ENCODE assay signal across 28 cellular contexts in the genomic region with DNA sequence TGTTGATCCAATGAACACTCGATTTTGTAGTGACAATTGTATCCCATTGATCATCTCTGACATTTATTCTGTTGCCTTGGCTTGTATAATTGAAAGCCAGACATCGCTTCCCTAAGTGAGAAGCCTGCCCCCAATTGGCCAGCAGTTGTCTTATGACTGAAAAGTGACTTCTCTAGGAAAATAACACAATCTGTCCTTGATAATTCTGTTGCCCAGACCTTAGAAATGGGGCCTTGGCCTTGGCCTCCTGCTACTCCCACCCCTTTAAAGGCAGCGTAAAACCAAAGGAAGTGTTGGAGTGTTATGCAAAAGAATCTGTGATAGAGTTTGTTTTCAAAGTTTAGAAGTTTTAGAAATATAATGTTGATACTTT. TPM values are rescaled to one million over a fixed set of nuclear protein-coding genes. Genes with fewer than 3 reads are reported as not detected.
DNase-seq lines count a peak whose midpoint lies in the region; ATAC-seq and TF ChIP-seq lines count a peak whose summit lies in the region.
"Had no signal": no experiment of that assay in that cellular context is flagged by ENCODE, and none has a peak within 500 bp of the region (broad histone marks: within the 10 kb centered on the region; RNA-seq: fewer than 3 reads in every experiment).

No MANE protein-coding gene starts in this region.

- no peaks in the 10 kb centered on the region for H3K36me3 Mint-ChIP-seq in activated CD4-positive, alpha-beta T cell treated with anti-CD3 and anti-CD28 coated beads, Interleukin-2, amount 10 ng/mL, durations not matched to agents 24 days and 14 days (ENCODE audit: low read depth)
- no peaks in the 10 kb centered on the region for H3K36me3 Mint-ChIP-seq in natural killer cell treated with Interleukin-12 subunit alpha and Interleukin-12 subunit beta and Interleukin-15 and Interleukin-18, amount 100 ng/mL, for 72 hours
- H3K36me3 Mint-ChIP-seq in natural killer cell (no peaks in the 10 kb centered on the region), nephron (ENCODE audit: low read depth) (no peaks in the 10 kb centered on the region)

- no peak overlapping the region for H3K4me3 ChIP-seq in uterus
- H3K4me3 ChIP-seq: adrenal gland, colonic mucosa, esophagus muscularis mucosa, lung, prostate gland, SJCRH30, skin epidermis had no signal

- H3K36me3 ChIP-seq in uterus: no peaks in the 10 kb centered on the region
- H3K36me3 ChIP-seq: adrenal gland, brain microvascular endothelial cell, colonic mucosa, prostate gland, SJCRH30 had no signal

- H3K27ac Mint-ChIP-seq in activated CD4-positive, alpha-beta T cell treated with anti-CD3 and anti-CD28 coated beads, Interleukin-2, amount 10 ng/mL, durations not matched to agents 24 days and 14 days: peak overlapping the region; percentile 85
- peak overlapping the region; percentile 27 to 69 for H3K27ac Mint-ChIP-seq in natural killer cell treated with Interleukin-12 subunit alpha and Interleukin-12 subunit beta and Interleukin-15 and Interleukin-18, amount 100 ng/mL, for 72 hours
- peak overlapping the region in 1 of 2 donors; percentile 37 for H3K27ac Mint-ChIP-seq in natural killer cell
- peak overlapping the region in 2 of 3 experiments; percentile 9 to 39 for H3K27ac Mint-ChIP-seq in nephron

- intact Hi-C loops in activated CD4-positive, alpha-beta T cell treated with anti-CD3 and anti-CD28 coated beads, Interleukin-2, amount 10 ng/mL, durations not matched to agents 24 days and 14 days (cut with micrococcal nuclease): no loop called here
- intact Hi-C loops in natural killer cell (cut with micrococcal nuclease) (no loop called here), uterus (cut with DNase I; ENCODE audit: low total_unique reads) (no loop called here)

- peak overlapping the region; percentile 5 to 52 for H3K27ac ChIP-seq in uterus
- H3K27ac ChIP-seq: brain microvascular endothelial cell, colonic mucosa, prostate gland, SJCRH30 had no signal

- no peak for ATAC-seq in natural killer cell treated with Interleukin-12 subunit alpha and Interleukin-12 subunit beta and Interleukin-15 and Interleukin-18, amount 100 ng/mL, for 72 hours
- ATAC-seq in natural killer cell: no peak

- H3K4me1 ChIP-seq in uterus: no peaks in the 10 kb centered on the region
- H3K4me1 ChIP-seq: colonic mucosa, prostate gland, SJCRH30 had no signal

- H3K4me3 Mint-ChIP-seq in activated CD4-positive, alpha-beta T cell treated with anti-CD3 and anti-CD28 coated beads, Interleukin-2, amount 10 ng/mL, durations not matched to agents 24 days and 14 days: peak overlapping the region; percentile 57
- H3K4me3 Mint-ChIP-seq in natural killer cell treated with Interleukin-12 subunit alpha and Interleukin-12 subunit beta and Interleukin-15 and Interleukin-18, amount 100 ng/mL, for 72 hours: peak overlapping the region; percentile 66
- H3K4me3 Mint-ChIP-seq in natural killer cell: no peak overlapping the region
- no peak overlapping the region for H3K4me3 Mint-ChIP-seq in nephron

- no peak for TF ChIP-seq POLR2A in uterus (IDR thresholded peaks at IDR 0.05)

- TF ChIP-seq CTCF in natural killer cell (IDR thresholded peaks at IDR 0.05) (no peak), nephron (IDR thresholded peaks at IDR 0.05; ENCODE audit: unreplicated experiment in 3 of 3) (no peak), uterus (IDR thresholded peaks at IDR 0.05) (no peak)

- DNase-seq in activated CD4-positive, alpha-beta T cell treated with anti-CD3 and anti-CD28 coated beads, Interleukin-2, amount 10 ng/mL, durations not matched to agents 24 days and 14 days: peak; percentile 54
- no peak for DNase-seq in activated CD4-positive, alpha-beta T cell treated with anti-CD3 and anti-CD28 coated beads, Interleukin-2, amount 50 U/mL, for 1 hour
- no peak for DNase-seq in natural killer cell treated with Interleukin-12 subunit alpha and Interleukin-12 subunit beta and Interleukin-15 and Interleukin-18, amount 100 ng/mL, for 72 hours (ENCODE audit: low spot score)
- DNase-seq in natural killer cell (no peak), uterus (no peak), NCI-H1436 treated with DMSO at 0.1 percent for 48 hours (lab: John Stamatoyannopoulos, UW) (no peak), globus pallidus (ENCODE audit: low spot score) (no peak)
- DNase-seq: activated CD4-positive, alpha-beta T cell treated with anti-CD3 and anti-CD28 coated beads for 4 hours; activated CD8-positive, alpha-beta memory T cell treated with anti-CD3 and anti-CD28 coated beads, Interleukin-2, amount 50 U/mL, for 48 hours; activated gamma-delta T cell treated with Interleukin-2 at 50 U/mL for 16 hours; adrenal gland; AML-193; brain microvascular endothelial cell; colonic mucosa; DMS79; GOT3; NCI-H1105 treated with DMSO at 0.1 percent for 48 hours; NCI-H2081; SJCRH30; stimulated activated CD4-positive, alpha-beta T cell treated with anti-CD3 and anti-CD28 coated beads, Interleukin-1b, Interleukin-23, amount 100 ng/mL, for 48 hours; substantia nigra had no signal

- no peaks in the 10 kb centered on the region for H3K9me3 Mint-ChIP-seq in activated CD4-positive, alpha-beta T cell treated with anti-CD3 and anti-CD28 coated beads, Interleukin-2, amount 10 ng/mL, durations not matched to agents 24 days and 14 days
- H3K9me3 Mint-ChIP-seq in natural killer cell treated with Interleukin-12 subunit alpha and Interleukin-12 subunit beta and Interleukin-15 and Interleukin-18, amount 100 ng/mL, for 72 hours: peaks cover 3% of the 10 kb centered on the region
- H3K9me3 Mint-ChIP-seq in natural killer cell: no peaks in the 10 kb centered on the region
- no peaks in the 10 kb centered on the region for H3K9me3 Mint-ChIP-seq in nephron
- H3K9me3 Mint-ChIP-seq: IgD-negative memory B cell had no signal

- H3K9me3 ChIP-seq in uterus: no peaks in the 10 kb centered on the region
- H3K9me3 ChIP-seq: adrenal gland, colonic mucosa, esophagus muscularis mucosa, prostate gland, SJCRH30 had no signal

- H3K27me3 Mint-ChIP-seq in activated CD4-positive, alpha-beta T cell treated with anti-CD3 and anti-CD28 coated beads, Interleukin-2, amount 10 ng/mL, durations not matched to agents 24 days and 14 days: no peaks in the 10 kb centered on the region
- no peaks in the 10 kb centered on the region for H3K27me3 Mint-ChIP-seq in natural killer cell treated with Interleukin-12 subunit alpha and Interleukin-12 subunit beta and Interleukin-15 and Interleukin-18, amount 100 ng/mL, for 72 hours
- H3K27me3 Mint-ChIP-seq in natural killer cell (ENCODE audit: low read depth in 2 of 2) (no peaks in the 10 kb centered on the region), nephron (ENCODE audit: low read depth) (no peaks in the 10 kb centered on the region)
- H3K27me3 Mint-ChIP-seq: IgD-negative memory B cell had no signal

- H3K27me3 ChIP-seq in uterus: no peaks in the 10 kb centered on the region
- H3K27me3 ChIP-seq: adrenal gland, brain microvascular endothelial cell, colonic mucosa, esophagus muscularis mucosa, SJCRH30 had no signal

- peaks cover 46% of the 10 kb centered on the region for H3K4me1 Mint-ChIP-seq in activated CD4-positive, alpha-beta T cell treated with anti-CD3 and anti-CD28 coated beads, Interleukin-2, amount 10 ng/mL, durations not matched to agents 24 days and 14 days
- peaks cover 25 to 32% of the 10 kb centered on the region in 2 donors for H3K4me1 Mint-ChIP-seq in natural killer cell treated with Interleukin-12 subunit alpha and Interleukin-12 subunit beta and Interleukin-15 and Interleukin-18, amount 100 ng/mL, for 72 hours (ENCODE audit: low read depth in 2 of 2)
- H3K4me1 Mint-ChIP-seq in natural killer cell (peaks cover 21 to 26% of the 10 kb centered on the region in 2 donors), nephron (peaks cover 46% of the 10 kb centered on the region)

RNA-seq across cellular contexts. Expression of gene TXLNB, which starts 39.8 kb away (rescaled TPM):
- total RNA-seq in activated CD4-positive, alpha-beta T cell treated with anti-CD3 and anti-CD28 coated beads, Interleukin-2, amount 10 ng/mL, durations not matched to agents 24 days and 14 days: 0.09 TPM in 1 of 2 replicates, not detected in the other
- total RNA-seq in natural killer cell treated with Interleukin-12 subunit alpha and Interleukin-12 subunit beta and Interleukin-15 and Interleukin-18, amount 100 ng/mL, for 72 hours: under 1 TPM in 1 of 2 donors, not detected in 1; 0.05 TPM
- under 1 TPM; 0.24 to 0.93 (median 0.50) TPM for total RNA-seq in natural killer cell
- total RNA-seq in uterus: 1 to 10 TPM in 3 of 4 donors, under 1 TPM in 1; 0.26 to 2.5 (median 1.9) TPM
- total RNA-seq: NCI-H460 had no signal

Comparison
In these comparisons a context has a peak if more than half of its experiments do, and no peak if none do; other contexts are left out.
1. H3K4me3 Mint-ChIP-seq: peak in activated CD4-positive, alpha-beta T cell treated with anti-CD3 and anti-CD28 coated beads, Interleukin-2, amount 10 ng/mL, durations not matched to agents 24 days and 14 days (single experiment) and natural killer cell treated with Interleukin-12 subunit alpha and Interleukin-12 subunit beta and Interleukin-15 and Interleukin-18, amount 100 ng/mL, for 72 hours (single experiment); none in natural killer cell (single experiment) and nephron (0 of 3).